9 cellular contexts compared by ENCODE assay signal in genomic region chr11:125263268-125263790, GRCh38.
DNase-seq lines count a peak whose midpoint lies in the region; ATAC-seq, FAIRE-seq and TF ChIP-seq lines count a peak whose summit lies in the region.
"Had no signal": no experiment of that assay in that cellular context is flagged by ENCODE, and none has a peak within 500 bp of the region (broad histone marks: within the 10 kb centered on the region; RNA-seq: fewer than 3 reads in every experiment).

No MANE protein-coding gene starts in this region.

- H3K27me3 ChIP-seq in kidney epithelial cell (ENCODE audit: control insufficient read depth, insufficient read depth, low read length) (peaks cover 3% of the 10 kb centered on the region), spleen (replicated peaks in 1 of 7) (peaks cover 0 to 61% (median 9%) of the 10 kb centered on the region in 7 donors)

- no peaks in the 10 kb centered on the region for H3K9me3 Mint-ChIP-seq in chondrocyte (ENCODE audit: low read depth)

- intact Hi-C loops in spleen (cut with DNase I; ENCODE audit: low total_unique reads): no loop called here

- no peak for TF ChIP-seq POLR2A in spleen (IDR thresholded peaks at IDR 0.05)

- DNase-seq in HT1080 (ENCODE audit: low read depth) (peak; percentile 69), chondrocyte (ENCODE audit: low spot score) (peak; percentile 100), kidney epithelial cell (ENCODE audit: low read depth) (peak; percentile 77), spleen (peak; percentile 81), HTR-8/SVneo (ENCODE audit: insufficient read length, low spot score) (no peak), NCI-H1105 (lab: John Stamatoyannopoulos, UW) (no peak)

- peak overlapping the region; percentile 18 for H3K4me3 Mint-ChIP-seq in chondrocyte (ENCODE audit: unreplicated experiment)

- FAIRE-seq in HTR-8/SVneo (lab: Jason Lieb, UNC): no peak
- FAIRE-seq: colon had no signal

- no peak overlapping the region for H3K4me3 ChIP-seq in kidney epithelial cell (ENCODE audit: low read depth, low read length)
- no peak overlapping the region for H3K4me3 ChIP-seq in spleen

- TF ChIP-seq CTCF in chondrocyte (IDR thresholded peaks at IDR 0.05) (peak; percentile 6), kidney epithelial cell (IDR thresholded peaks at IDR 0.05; ENCODE audit: insufficient read depth, low read length, poor library complexity, severe bottlenecking) (no peak), spleen (IDR thresholded peaks at IDR 0.05 in 8 of 11, conservative IDR thresholded peaks at IDR 0.05 in 3 of 11) (no peak)

- H3K27ac Mint-ChIP-seq in chondrocyte (ENCODE audit: unreplicated experiment): peak overlapping the region; percentile 99

- ATAC-seq in GM19397 (IDR thresholded peaks at IDR 0.05; ENCODE audit: unreplicated experiment) (no peak), GM18870 (IDR thresholded peaks at IDR 0.05; ENCODE audit: unreplicated experiment) (no peak)

- no peaks in the 10 kb centered on the region for H3K27me3 Mint-ChIP-seq in chondrocyte (ENCODE audit: low read depth)

- peaks cover 0 to 28% (median 12%) of the 10 kb centered on the region in 6 donors for H3K4me1 ChIP-seq in spleen

- H3K4me1 Mint-ChIP-seq in chondrocyte (ENCODE audit: low read depth): peaks cover 96% of the 10 kb centered on the region

- 6 to 12% (median 9%) methylated on average over 18 to 29 of the region's 29 CpGs for WGBS in spleen, 5 donors

- peak overlapping the region in 7 of 8 donors; percentile 54 to 73 (median 60) for H3K27ac ChIP-seq in spleen

- peaks cover 2% of the 10 kb centered on the region for H3K36me3 Mint-ChIP-seq in chondrocyte (ENCODE audit: low read depth)

- no peaks in the 10 kb centered on the region for H3K9me3 ChIP-seq in spleen

- H3K36me3 ChIP-seq in kidney epithelial cell (ENCODE audit: control insufficient read depth, insufficient read depth, low read length): no peaks in the 10 kb centered on the region
- no peaks in the 10 kb centered on the region for H3K36me3 ChIP-seq in spleen

Comparison
In these comparisons a context has a peak if more than half of its experiments do, and no peak if none do; other contexts are left out.
1. DNase-seq: peak in HT1080 (single experiment), chondrocyte (single experiment), kidney epithelial cell (single experiment) and spleen (single experiment); none in HTR-8/SVneo (single experiment) and NCI-H1105 (single experiment).